ENCODE assay signal across 8 cellular contexts in genomic region chr16:27550582-27550920, GRCh38. TPM values are rescaled to one million over a fixed set of nuclear protein-coding genes. Genes with fewer than 3 reads are reported as not detected.
A peak's percentile ranks its signal among the peaks of the same experiment; 100 is the strongest.
DNase-seq lines count a peak whose midpoint lies in the region; ATAC-seq, FAIRE-seq and TF ChIP-seq lines count a peak whose summit lies in the region.

No MANE protein-coding gene starts in this region.

- no peaks in the 10 kb centered on the region for H3K9me2 ChIP-seq in PC-9 (ENCODE audit: insufficient read depth)

- H3K9me3 ChIP-seq in PC-9 (ENCODE audit: insufficient read depth, low read depth) (no peaks in the 10 kb centered on the region), pancreas (no peaks in the 10 kb centered on the region)

- DNase-seq in Calu3 (no peak), PC-9 (no peak), epithelial cell of proximal tubule (ENCODE audit: low read depth) (no peak), pancreas (no peak), NCI-H1417 treated with DMSO at 0.1 percent for 48 hours (lab: John Stamatoyannopoulos, UW) (no peak), globus pallidus (ENCODE audit: low spot score) (no peak), GM12892 (ENCODE audit: insufficient read length) (no peak)

- POLR2A ChIA-PET in PC-9 (lab: Charles Lee; ENCODE audit: unreplicated experiment) = interaction anchor here (0.6 kb wide), 2 partner anchors 38 to 118 kb away, joined by 3 to 7 read pairs; no protein-coding TSS in a partner anchor

- H3K4me1 Mint-ChIP-seq in Calu3 (ENCODE audit: low read depth, unreplicated experiment) = peaks cover 35% of the 10 kb centered on the region

- intact Hi-C loops in Calu3 (cut with micrococcal nuclease; ENCODE audit: unreplicated experiment) (no loop called here), PC-9 (cut with micrococcal nuclease; ENCODE audit: unreplicated experiment) (loop anchor here (2.0 kb wide), 1 partner anchor 28 kb away; no protein-coding TSS in a partner anchor), pancreas (cut with DNase I) (no loop called here)

- no peaks in the 10 kb centered on the region for H3K27me3 Mint-ChIP-seq in Calu3 (ENCODE audit: unreplicated experiment)

- WGBS in pancreas, 2 donors = 25 to 27% methylated on average over 4 of the region's 4 CpGs

- H2AFZ ChIP-seq in PC-9 = peak overlapping the region; percentile 88

- peak overlapping the region; percentile 95 for H3K4me3 Mint-ChIP-seq in Calu3 (ENCODE audit: low read depth, unreplicated experiment)

- no peaks in the 10 kb centered on the region for H3F3A ChIP-seq in PC-9 (ENCODE audit: insufficient read depth, low read depth)

- H3K27me3 ChIP-seq in PC-9 (ENCODE audit: insufficient read depth, low read depth) = no peaks in the 10 kb centered on the region
- no peaks in the 10 kb centered on the region for H3K27me3 ChIP-seq in pancreas

- peak overlapping the region; percentile 84 for H3K4me2 ChIP-seq in PC-9

- peaks cover 40% of the 10 kb centered on the region for H4K20me1 ChIP-seq in PC-9 (ENCODE audit: insufficient read depth)

- no peaks in the 10 kb centered on the region for H3K9me3 Mint-ChIP-seq in Calu3 (ENCODE audit: low read depth, unreplicated experiment)

- peaks cover 67% of the 10 kb centered on the region for H3K79me2 ChIP-seq in PC-9 (ENCODE audit: low read depth)

- no peak for TF ChIP-seq POLR2A in GM12892 (IDR thresholded peaks at IDR 0.05; ENCODE audit: low read depth, low read length)

- H3K4me1 ChIP-seq in PC-9 (replicated peaks; ENCODE audit: insufficient read depth) (peaks cover 29% of the 10 kb centered on the region), pancreas (peaks cover 5 to 27% (median 16%) of the 10 kb centered on the region in 3 donors)

- no TSS peak for BruUV-seq in Calu3 (replicated peaks; lab: Mats Ljungman, UMichigan)
- BruUV-seq in PC-9 (replicated peaks; lab: Mats Ljungman, UMichigan) = no TSS peak

- H3K27ac ChIP-seq in PC-9 (0 out of 2 replicates have a peak overlapping the region, but pooled peaks have one; percentile 11), pancreas (peak overlapping the region; percentile 61 to 81 (median 70))

- H3K36me3 ChIP-seq in PC-9 (ENCODE audit: low read depth) (0 out of 2 replicates have a peak, but pooled peaks cover under 1% of the 10 kb centered on the region), pancreas (no peaks in the 10 kb centered on the region)

- ATAC-seq in pancreas = no peak
- no peak for ATAC-seq in HG02759 (IDR thresholded peaks at IDR 0.05; ENCODE audit: unreplicated experiment)

- CTCF ChIA-PET in Calu3 (lab: Charles Lee) = interaction anchor here (1.5 to 1.7 kb wide), 2 partner anchors 317 to 520 kb away, joined by 5 read pairs; no protein-coding TSS in a partner anchor
- CTCF ChIA-PET in PC-9 (lab: Charles Lee) = interaction anchor here (0.5 to 1.4 kb wide), 2 partner anchors 541 to 1314 kb away, joined by 4 to 5 read pairs; no protein-coding TSS in a partner anchor

- H3K4me3 ChIP-seq in PC-9 (peak overlapping the region; percentile 98), epithelial cell of proximal tubule (ENCODE audit: low read depth, low read length) (peak overlapping the region; percentile 98), pancreas (peak overlapping the region; percentile 68 to 92 (median 88))

- no peak for FAIRE-seq in pancreas (lab: Jason Lieb, UNC)
- no peak for FAIRE-seq in GM12892 (lab: Jason Lieb, UNC)

- TF ChIP-seq CTCF in Calu3 (IDR thresholded peaks at IDR 0.05; ENCODE audit: unreplicated experiment) (no peak), PC-9 (conservative IDR thresholded peaks at IDR 0.05) (no peak), epithelial cell of proximal tubule (conservative IDR thresholded peaks at IDR 0.05; ENCODE audit: low read depth, low read length) (no peak), pancreas (IDR thresholded peaks at IDR 0.05) (no peak)

- peak overlapping the region; percentile 98 for H3K27ac Mint-ChIP-seq in Calu3 (ENCODE audit: unreplicated experiment)

- H3K36me3 Mint-ChIP-seq in Calu3 (ENCODE audit: insufficient read depth, unreplicated experiment) = peaks cover 40% of the 10 kb centered on the region

RNA-seq across cellular contexts. Expression of gene KATNIP, which starts 0.6 kb away (rescaled TPM):
- total RNA-seq in Calu3 (2022) = 37.8 and 46.9 TPM in 2 replicates
- 60.9 and 64.8 TPM in 2 replicates for total RNA-seq in PC-9 (2021)
- total RNA-seq in epithelial cell of proximal tubule = 9.8 and 32.8 TPM in 2 replicates
- total RNA-seq in pancreas = 10 to 100 TPM; 14.3 to 26.7 (median 16.1) TPM
- 10 to 100 TPM; 10.8 to 20.1 TPM for polyA plus RNA-seq in pancreas
- 7.0 TPM for polyA plus RNA-seq in GM12892 (2012; ENCODE audit: missing spikeins)

RNA-seq across cellular contexts. Expression of gene GTF3C1, which starts 0.8 kb away (rescaled TPM):
- 88.5 and 90.9 TPM in 2 replicates for total RNA-seq in Calu3 (2022)
- 118 and 142 TPM in 2 replicates for total RNA-seq in PC-9 (2021)
- total RNA-seq in epithelial cell of proximal tubule = 67.9 and 73.2 TPM in 2 replicates
- 10 to 100 TPM; 31.5 to 52.0 (median 40.1) TPM for total RNA-seq in pancreas
- 100 to 1,000 TPM in 1 of 2 donors, 10 to 100 TPM in 1; 98.3 to 113 TPM for polyA plus RNA-seq in pancreas
- 17.4 TPM for polyA plus RNA-seq in GM12892 (2012; ENCODE audit: missing spikeins)
